In genomic region chr1:178544531-178544930, GRCh38 we compare ENCODE assay signal across 1 cellular context.
TF ChIP-seq lines count a peak whose summit lies in the region.

No MANE protein-coding gene starts in this region.

TF ChIP-seq in GM12878, 131 proteins besides CTCF, POLR2A, EP300 and RAD21:
- no peak for TF ChIP-seq SIX5 (IDR thresholded peaks at IDR 0.05; ENCODE audit: low read depth, low read length, severe bottlenecking)
